In the genomic region with DNA sequence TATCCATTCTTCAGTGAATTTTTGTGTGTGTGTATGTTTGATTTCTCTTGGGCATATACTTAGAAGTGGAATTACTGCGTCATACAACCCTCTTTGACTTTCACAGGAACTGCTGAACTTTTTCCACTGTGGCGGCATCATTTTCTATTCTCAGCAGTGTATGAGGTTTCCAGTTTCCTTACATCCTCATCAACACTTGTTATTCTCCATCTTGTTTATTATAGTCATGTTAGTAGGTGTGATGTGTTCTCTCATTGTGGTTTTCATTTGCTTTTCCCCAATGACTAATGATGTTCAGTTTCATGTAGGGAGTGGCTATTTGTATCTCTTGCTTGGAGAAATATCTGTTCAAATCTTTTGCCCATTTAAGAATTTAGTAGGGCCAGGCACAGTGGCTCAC, we compare ENCODE assay signal across 14 cellular contexts. TPM values are rescaled to one million over a fixed set of nuclear protein-coding genes. Genes with fewer than 3 reads are reported as not detected.
DNase-seq lines count a peak whose midpoint lies in the region; ATAC-seq and TF ChIP-seq lines count a peak whose summit lies in the region.
"Had no signal": no experiment of that assay in that cellular context is flagged by ENCODE, and none has a peak within 500 bp of the region (broad histone marks: within the 10 kb centered on the region; RNA-seq: fewer than 3 reads in every experiment).

No MANE protein-coding gene starts in this region.

- ATAC-seq in HG03095 (IDR thresholded peaks at IDR 0.05; ENCODE audit: unreplicated experiment) = no peak
- ATAC-seq: left ventricle myocardium superior had no signal

- no peaks in the 10 kb centered on the region for H3K27me3 Mint-ChIP-seq in activated T-helper 2 cell treated with anti-CD3 and anti-CD28 coated beads, Interferon-gamma antibody, Interleukin-2, Interleukin-4, amounts not matched to agents 10 μg/mL and 5 μg/mL and 100 μg/mL, durations not matched to agents 14 hours and 24 hours and 36 hours (ENCODE audit: low read depth)
- H3K27me3 Mint-ChIP-seq in mesothelial cell of epicardium (ENCODE audit: low read depth) = no peaks in the 10 kb centered on the region

- peaks cover 55% of the 10 kb centered on the region for H3K36me3 Mint-ChIP-seq in activated T-helper 2 cell treated with anti-CD3 and anti-CD28 coated beads, Interferon-gamma antibody, Interleukin-2, Interleukin-4, amounts not matched to agents 10 μg/mL and 5 μg/mL and 100 μg/mL, durations not matched to agents 14 hours and 24 hours and 36 hours (ENCODE audit: low read depth)
- H3K36me3 Mint-ChIP-seq in mesothelial cell of epicardium = peaks cover 18% of the 10 kb centered on the region

- peak; percentile 48 for DNase-seq in stimulated activated naive CD4-positive, alpha-beta T cell treated with Interleukin-2 at 50 U/mL for 16 hours (lab: John Stamatoyannopoulos, UW)
- no peak for DNase-seq in stimulated activated naive CD4-positive, alpha-beta T cell (lab: John Stamatoyannopoulos, UW)
- peak; percentile 36 for DNase-seq in activated T-helper 2 cell treated with anti-CD3 and anti-CD28 coated beads, Interferon-gamma antibody, Interleukin-2, Interleukin-4, amounts not matched to agents 10 μg/mL and 5 μg/mL and 100 μg/mL, durations not matched to agents 14 hours and 24 hours and 36 hours (ENCODE audit: low spot score)
- DNase-seq in mesothelial cell of epicardium (ENCODE audit: low spot score in 2 of 2, unreplicated experiment in 2 of 2) (no peak), NOMO-1 (lab: John Stamatoyannopoulos, UW; ENCODE audit: unreplicated experiment in 2 of 2) (no peak), cerebellum (ENCODE audit: low spot score) (no peak), GM13977 (ENCODE audit: low spot score) (no peak)
- DNase-seq: DMS79 treated with DMSO at 0.1 percent for 48 hours, left ventricle myocardium superior, NCI-H1092 treated with DMSO at 0.1 percent for 48 hours, NCI-H2227 treated with DMSO at 0.1 percent for 48 hours, occipital lobe, T1000 had no signal

- peak overlapping the region; percentile 97 for H3K27ac Mint-ChIP-seq in activated T-helper 2 cell treated with anti-CD3 and anti-CD28 coated beads, Interferon-gamma antibody, Interleukin-2, Interleukin-4, amounts not matched to agents 10 μg/mL and 5 μg/mL and 100 μg/mL, durations not matched to agents 14 hours and 24 hours and 36 hours
- no peak overlapping the region for H3K27ac Mint-ChIP-seq in mesothelial cell of epicardium

- no peaks in the 10 kb centered on the region for H3K9me3 Mint-ChIP-seq in activated T-helper 2 cell treated with anti-CD3 and anti-CD28 coated beads, Interferon-gamma antibody, Interleukin-2, Interleukin-4, amounts not matched to agents 10 μg/mL and 5 μg/mL and 100 μg/mL, durations not matched to agents 14 hours and 24 hours and 36 hours
- H3K9me3 Mint-ChIP-seq in mesothelial cell of epicardium = no peaks in the 10 kb centered on the region

- peak overlapping the region; percentile 98 for H3K4me3 Mint-ChIP-seq in activated T-helper 2 cell treated with anti-CD3 and anti-CD28 coated beads, Interferon-gamma antibody, Interleukin-2, Interleukin-4, amounts not matched to agents 10 μg/mL and 5 μg/mL and 100 μg/mL, durations not matched to agents 14 hours and 24 hours and 36 hours (ENCODE audit: low read depth)
- peak overlapping the region; percentile 7 for H3K4me3 Mint-ChIP-seq in mesothelial cell of epicardium

- intact Hi-C loops in activated T-helper 2 cell treated with anti-CD3 and anti-CD28 coated beads, Interferon-gamma antibody, Interleukin-2, Interleukin-4, amounts not matched to agents 10 μg/mL and 5 μg/mL and 100 μg/mL, durations not matched to agents 14 hours and 24 hours and 36 hours (cut with micrococcal nuclease) = loop anchor here (1.0 to 10.0 kb wide), 3 partner anchors 38 to 348 kb away; a partner anchor contains a TSS

- TF ChIP-seq CTCF in mesothelial cell of epicardium (IDR thresholded peaks at IDR 0.05; ENCODE audit: unreplicated experiment) (no peak), GM13977 (IDR thresholded peaks at IDR 0.05; ENCODE audit: extremely low read depth, insufficient read depth, missing control alignments) (no peak)

- H3K4me1 Mint-ChIP-seq in activated T-helper 2 cell treated with anti-CD3 and anti-CD28 coated beads, Interferon-gamma antibody, Interleukin-2, Interleukin-4, amounts not matched to agents 10 μg/mL and 5 μg/mL and 100 μg/mL, durations not matched to agents 14 hours and 24 hours and 36 hours (ENCODE audit: low read depth) = peaks cover 37% of the 10 kb centered on the region
- H3K4me1 Mint-ChIP-seq in mesothelial cell of epicardium = peaks cover 37% of the 10 kb centered on the region

- in situ Hi-C loops in GM13977 (cut with MboI; ENCODE audit: low pct_unique_long_range_greater_than_20kb, low sequenced_read_pairs, unreplicated experiment) = loop anchor here (10.0 kb wide), 1 partner anchor 212 kb away; no protein-coding TSS in a partner anchor

RNA-seq across cellular contexts. Expression of a gene that starts 2.6 kb away (rescaled TPM):
- total RNA-seq in activated T-helper 2 cell treated with anti-CD3 and anti-CD28 coated beads, Interferon-gamma antibody, Interleukin-2, Interleukin-4, amounts not matched to agents 10 μg/mL and 5 μg/mL and 100 μg/mL, durations not matched to agents 14 hours and 24 hours and 36 hours = 11.9 and 14.4 TPM in 2 replicates
- total RNA-seq in mesothelial cell of epicardium (11.0 to 12.1 TPM (median 11.6 TPM) in 3 replicates), cerebellum (11.9 TPM)

RNA-seq across cellular contexts. Expression of a gene that starts 24.4 kb away (rescaled TPM):
- 1,311 and 1,325 TPM in 2 replicates for total RNA-seq in activated T-helper 2 cell treated with anti-CD3 and anti-CD28 coated beads, Interferon-gamma antibody, Interleukin-2, Interleukin-4, amounts not matched to agents 10 μg/mL and 5 μg/mL and 100 μg/mL, durations not matched to agents 14 hours and 24 hours and 36 hours
- total RNA-seq in mesothelial cell of epicardium (1,125 to 1,180 TPM (median 1,165 TPM) in 3 replicates), cerebellum (349 TPM)

RNA-seq across cellular contexts. Expression of a gene that starts 24.6 kb away (rescaled TPM):
- 26.4 and 26.6 TPM in 2 replicates for total RNA-seq in activated T-helper 2 cell treated with anti-CD3 and anti-CD28 coated beads, Interferon-gamma antibody, Interleukin-2, Interleukin-4, amounts not matched to agents 10 μg/mL and 5 μg/mL and 100 μg/mL, durations not matched to agents 14 hours and 24 hours and 36 hours
- total RNA-seq in mesothelial cell of epicardium = 27.1 to 28.0 TPM (median 27.4 TPM) in 3 replicates
- total RNA-seq in cerebellum = 22.0 TPM

RNA-seq across cellular contexts. Expression of a gene that starts 29.8 kb away (rescaled TPM):
- 9.8 and 10.7 TPM in 2 replicates for total RNA-seq in activated T-helper 2 cell treated with anti-CD3 and anti-CD28 coated beads, Interferon-gamma antibody, Interleukin-2, Interleukin-4, amounts not matched to agents 10 μg/mL and 5 μg/mL and 100 μg/mL, durations not matched to agents 14 hours and 24 hours and 36 hours
- 30.9 to 36.0 TPM (median 32.7 TPM) in 3 replicates for total RNA-seq in mesothelial cell of epicardium
- total RNA-seq in cerebellum = 21.3 TPM

Comparison
In these comparisons a context has a peak if more than half of its experiments do, and no peak if none do; other contexts are left out.
1. DNase-seq: peak in stimulated activated naive CD4-positive, alpha-beta T cell treated with Interleukin-2 at 50 U/mL for 16 hours (single experiment) and activated T-helper 2 cell treated with anti-CD3 and anti-CD28 coated beads, Interferon-gamma antibody, Interleukin-2, Interleukin-4, amounts not matched to agents 10 μg/mL and 5 μg/mL and 100 μg/mL, durations not matched to agents 14 hours and 24 hours and 36 hours (single experiment); none in stimulated activated naive CD4-positive, alpha-beta T cell (0 of 6), mesothelial cell of epicardium (0 of 2), NOMO-1 (0 of 2), cerebellum (single experiment) and GM13977 (single experiment).